ENCODE assay signal across 28 cellular contexts in genomic region chr6:54474898-54475297, GRCh38.
"Had no signal": no experiment of that assay in that cellular context is flagged by ENCODE, and none has a peak within 500 bp of the region (broad histone marks: within the 10 kb centered on the region; RNA-seq: fewer than 3 reads in every experiment).

No MANE protein-coding gene starts in this region.

- H3K27me3 ChIP-seq: colonic mucosa, dorsolateral prefrontal cortex, esophagus muscularis mucosa, esophagus squamous epithelium, foreskin keratinocyte, gastrocnemius medialis, gastroesophageal sphincter, heart left ventricle, heart right ventricle had no signal

- H3K36me3 ChIP-seq: colonic mucosa, esophagus muscularis mucosa, esophagus squamous epithelium, gastrocnemius medialis, gastroesophageal sphincter, heart left ventricle, heart right ventricle had no signal

- DNase-seq: colonic mucosa; cortex of kidney; dermis blood vessel endothelial cell; dorsolateral prefrontal cortex; effector CD4-positive, alpha-beta T cell; effector CD8-positive, alpha-beta T cell; effector memory CD4-positive, alpha-beta T cell; effector memory CD8-positive, alpha-beta T cell; endodermal cell; erythroblast; esophagus squamous epithelium; foreskin fibroblast; foreskin keratinocyte; foreskin melanocyte; gastrocnemius medialis; glutamatergic neuron; head of caudate nucleus; heart left ventricle; heart right ventricle had no signal

- H3K27ac ChIP-seq: colonic mucosa, coronary artery, dorsolateral prefrontal cortex, epithelial cell of prostate, esophagus muscularis mucosa, esophagus squamous epithelium, foreskin keratinocyte, gastrocnemius medialis, gastroesophageal sphincter, heart left ventricle, heart right ventricle had no signal

- ATAC-seq: effector memory CD8-positive, alpha-beta T cell; esophagus mucosa; foreskin keratinocyte; gastrocnemius medialis; gastroesophageal sphincter; heart left ventricle; heart right ventricle had no signal

- H3K4me3 ChIP-seq: colonic mucosa, coronary artery, dorsolateral prefrontal cortex, esophagus muscularis mucosa, esophagus squamous epithelium, gastrocnemius medialis, gastroesophageal sphincter, heart left ventricle, heart right ventricle had no signal

- FAIRE-seq: colon, endometrium, endothelial cell of umbilical vein, frontal cortex had no signal

- H3K4me1 ChIP-seq: colonic mucosa, esophagus muscularis mucosa, gastrocnemius medialis, gastroesophageal sphincter, heart left ventricle, heart right ventricle had no signal

- H3K9me3 ChIP-seq: colonic mucosa, esophagus muscularis mucosa, esophagus squamous epithelium, gastrocnemius medialis, gastroesophageal sphincter, heart left ventricle, heart right ventricle had no signal
